In genomic region chr2:45788401-45788800, GRCh38 we compare ENCODE assay signal across 29 cellular contexts.
"Had no signal": no experiment of that assay in that cellular context is flagged by ENCODE, and none has a peak within 500 bp of the region (broad histone marks: within the 10 kb centered on the region; RNA-seq: fewer than 3 reads in every experiment).

No MANE protein-coding gene starts in this region.

- H3K4me3 ChIP-seq: ascending aorta, breast epithelium, cardiac muscle cell, colonic mucosa, esophagus squamous epithelium, gastroesophageal sphincter, heart right ventricle, hepatocyte had no signal

- H3K4me1 Mint-ChIP-seq: activated naive CD8-positive, alpha-beta T cell treated with anti-CD3 and anti-CD28 coated beads, Interleukin-2, amount 10 ng/mL, durations not matched to agents 7 days and 5 days had no signal

- H3K36me3 Mint-ChIP-seq: activated naive CD4-positive, alpha-beta T cell treated with anti-CD3 and anti-CD28 coated beads, Interleukin-2, amount 10 ng/mL, durations not matched to agents 7 days and 5 days; activated naive CD4-positive, alpha-beta T cell treated with anti-CD3 and anti-CD28 coated beads, Interleukin-2, amount 50 U/mL, for 72 hours; activated naive CD8-positive, alpha-beta T cell treated with anti-CD3 and anti-CD28 coated beads, Interleukin-2, amount 10 ng/mL, durations not matched to agents 7 days and 5 days; brain had no signal

- H3K27ac Mint-ChIP-seq: activated CD4-positive, alpha-beta memory T cell treated with anti-CD3 and anti-CD28 coated beads, Interleukin-2, amount 10 ng/mL, durations not matched to agents 7 days and 5 days; activated CD4-positive, alpha-beta T cell treated with anti-CD3 and anti-CD28 coated beads, Interleukin-2, amount 10 ng/mL, durations not matched to agents 7 days and 5 days; activated naive CD4-positive, alpha-beta T cell treated with anti-CD3 and anti-CD28 coated beads, Interleukin-2, amount 10 ng/mL, durations not matched to agents 7 days and 5 days; activated naive CD4-positive, alpha-beta T cell treated with anti-CD3 and anti-CD28 coated beads, Interleukin-2, amount 50 U/mL, for 72 hours; activated naive CD8-positive, alpha-beta T cell treated with anti-CD3 and anti-CD28 coated beads, Interleukin-2, amount 10 ng/mL, durations not matched to agents 7 days and 5 days; activated T-cell treated with anti-CD3 and anti-CD28 coated beads, Interleukin-2, amount 50 U/mL, for 24 hours; activated T-cell treated with anti-CD3 and anti-CD28 coated beads, Interleukin-2, amount 50 U/mL, for 72 hours; brain had no signal

- H3K9me3 Mint-ChIP-seq: activated CD4-positive, alpha-beta memory T cell treated with anti-CD3 and anti-CD28 coated beads, Interleukin-2, amount 10 ng/mL, durations not matched to agents 7 days and 5 days; activated CD4-positive, alpha-beta T cell treated with anti-CD3 and anti-CD28 coated beads, Interleukin-2, amount 10 ng/mL, durations not matched to agents 7 days and 5 days; activated naive CD4-positive, alpha-beta T cell treated with anti-CD3 and anti-CD28 coated beads, Interleukin-2, amount 10 ng/mL, durations not matched to agents 7 days and 5 days; activated naive CD4-positive, alpha-beta T cell treated with anti-CD3 and anti-CD28 coated beads, Interleukin-2, amount 50 U/mL, for 72 hours; activated naive CD8-positive, alpha-beta T cell treated with anti-CD3 and anti-CD28 coated beads, Interleukin-2, amount 10 ng/mL, durations not matched to agents 7 days and 5 days; activated T-cell treated with anti-CD3 and anti-CD28 coated beads, Interleukin-2, amount 50 U/mL, for 24 hours; activated T-cell treated with anti-CD3 and anti-CD28 coated beads, Interleukin-2, amount 50 U/mL, for 72 hours had no signal

- H2AFZ ChIP-seq: hepatocyte had no signal

- H3K9me3 ChIP-seq: ascending aorta, breast epithelium, colonic mucosa, esophagus squamous epithelium, gastroesophageal sphincter, heart right ventricle had no signal

- ATAC-seq: activated naive CD4-positive, alpha-beta T cell treated with anti-CD3 and anti-CD28 coated beads, Interleukin-2, amount 50 U/mL, for 72 hours; activated T-cell treated with anti-CD3 and anti-CD28 coated beads, Interleukin-2, amount 50 U/mL, for 72 hours; gastroesophageal sphincter; heart right ventricle had no signal

- H3K27ac ChIP-seq: ascending aorta, breast epithelium, cardiac muscle cell, colonic mucosa, epithelial cell of prostate, esophagus squamous epithelium, gastroesophageal sphincter, hepatocyte had no signal

- H3K79me2 ChIP-seq: hepatocyte had no signal

- H3K4me3 Mint-ChIP-seq: activated CD4-positive, alpha-beta memory T cell treated with anti-CD3 and anti-CD28 coated beads, Interleukin-2, amount 10 ng/mL, durations not matched to agents 7 days and 5 days; activated CD4-positive, alpha-beta T cell treated with anti-CD3 and anti-CD28 coated beads, Interleukin-2, amount 10 ng/mL, durations not matched to agents 7 days and 5 days; activated naive CD4-positive, alpha-beta T cell treated with anti-CD3 and anti-CD28 coated beads, Interleukin-2, amount 10 ng/mL, durations not matched to agents 7 days and 5 days; activated naive CD8-positive, alpha-beta T cell treated with anti-CD3 and anti-CD28 coated beads, Interleukin-2, amount 10 ng/mL, durations not matched to agents 7 days and 5 days; activated T-cell treated with anti-CD3 and anti-CD28 coated beads, Interleukin-2, amount 50 U/mL, for 24 hours; activated T-cell treated with anti-CD3 and anti-CD28 coated beads, Interleukin-2, amount 50 U/mL, for 72 hours; brain had no signal

- H3K27me3 ChIP-seq: ascending aorta, breast epithelium, cardiac muscle cell, colonic mucosa, esophagus squamous epithelium, gastroesophageal sphincter, heart right ventricle, hepatocyte had no signal

- H3K27me3 Mint-ChIP-seq: activated CD4-positive, alpha-beta memory T cell treated with anti-CD3 and anti-CD28 coated beads, Interleukin-2, amount 10 ng/mL, durations not matched to agents 7 days and 5 days; activated CD4-positive, alpha-beta T cell treated with anti-CD3 and anti-CD28 coated beads, Interleukin-2, amount 10 ng/mL, durations not matched to agents 7 days and 5 days; activated naive CD4-positive, alpha-beta T cell treated with anti-CD3 and anti-CD28 coated beads, Interleukin-2, amount 10 ng/mL, durations not matched to agents 7 days and 5 days; activated naive CD8-positive, alpha-beta T cell treated with anti-CD3 and anti-CD28 coated beads, Interleukin-2, amount 10 ng/mL, durations not matched to agents 7 days and 5 days; activated T-cell treated with anti-CD3 and anti-CD28 coated beads, Interleukin-2, amount 50 U/mL, for 24 hours; brain had no signal

- DNase-seq: activated CD4-positive, alpha-beta memory T cell treated with anti-CD3 and anti-CD28 coated beads, Interleukin-2, amount 10 ng/mL, durations not matched to agents 7 days and 5 days; activated CD4-positive, alpha-beta T cell treated with anti-CD3 and anti-CD28 coated beads for 1 hour; activated CD4-positive, alpha-beta T cell treated with anti-CD3 and anti-CD28 coated beads for 4 hours; activated CD4-positive, alpha-beta T cell treated with anti-CD3 and anti-CD28 coated beads, Interleukin-2, amount 10 ng/mL, durations not matched to agents 7 days and 5 days; activated CD4-positive, alpha-beta T cell treated with anti-CD3 and anti-CD28 coated beads, Interleukin-2, amount 50 U/mL, for 4 hours; activated CD8-positive, alpha-beta memory T cell treated with anti-CD3 and anti-CD28 coated beads, Interleukin-2, amount 50 U/mL, for 48 hours; activated gamma-delta T cell; activated naive CD4-positive, alpha-beta T cell; activated naive CD4-positive, alpha-beta T cell treated with anti-CD3 and anti-CD28 coated beads, Interleukin-2, amount 10 ng/mL, durations not matched to agents 7 days and 5 days; activated naive CD8-positive, alpha-beta T cell treated with anti-CD3 and anti-CD28 coated beads, Interleukin-2, amount 10 ng/mL, durations not matched to agents 7 days and 5 days; activated T-cell treated with anti-CD3 and anti-CD28 coated beads for 4 hours; activated T-cell treated with anti-CD3 and anti-CD28 coated beads, Interleukin-2, amount 50 U/mL, for 24 hours; activated T-cell treated with anti-CD3 and anti-CD28 coated beads, Interleukin-2, amount 50 U/mL, for 72 hours; central memory CD4-positive, alpha-beta T cell; cerebellar nuclear complex; colonic mucosa; effector CD8-positive, alpha-beta T cell; esophagus squamous epithelium; foreskin melanocyte; heart right ventricle; T1000 had no signal

- H3K4me1 ChIP-seq: ascending aorta, colonic mucosa, esophagus squamous epithelium had no signal

- H3K36me3 ChIP-seq: ascending aorta, breast epithelium, cardiac muscle cell, colonic mucosa, esophagus squamous epithelium, gastroesophageal sphincter, heart right ventricle had no signal

- H3K4me2 ChIP-seq: hepatocyte had no signal
